Comparison of ENCODE assay signal across 12 cellular contexts in the genomic region with DNA sequence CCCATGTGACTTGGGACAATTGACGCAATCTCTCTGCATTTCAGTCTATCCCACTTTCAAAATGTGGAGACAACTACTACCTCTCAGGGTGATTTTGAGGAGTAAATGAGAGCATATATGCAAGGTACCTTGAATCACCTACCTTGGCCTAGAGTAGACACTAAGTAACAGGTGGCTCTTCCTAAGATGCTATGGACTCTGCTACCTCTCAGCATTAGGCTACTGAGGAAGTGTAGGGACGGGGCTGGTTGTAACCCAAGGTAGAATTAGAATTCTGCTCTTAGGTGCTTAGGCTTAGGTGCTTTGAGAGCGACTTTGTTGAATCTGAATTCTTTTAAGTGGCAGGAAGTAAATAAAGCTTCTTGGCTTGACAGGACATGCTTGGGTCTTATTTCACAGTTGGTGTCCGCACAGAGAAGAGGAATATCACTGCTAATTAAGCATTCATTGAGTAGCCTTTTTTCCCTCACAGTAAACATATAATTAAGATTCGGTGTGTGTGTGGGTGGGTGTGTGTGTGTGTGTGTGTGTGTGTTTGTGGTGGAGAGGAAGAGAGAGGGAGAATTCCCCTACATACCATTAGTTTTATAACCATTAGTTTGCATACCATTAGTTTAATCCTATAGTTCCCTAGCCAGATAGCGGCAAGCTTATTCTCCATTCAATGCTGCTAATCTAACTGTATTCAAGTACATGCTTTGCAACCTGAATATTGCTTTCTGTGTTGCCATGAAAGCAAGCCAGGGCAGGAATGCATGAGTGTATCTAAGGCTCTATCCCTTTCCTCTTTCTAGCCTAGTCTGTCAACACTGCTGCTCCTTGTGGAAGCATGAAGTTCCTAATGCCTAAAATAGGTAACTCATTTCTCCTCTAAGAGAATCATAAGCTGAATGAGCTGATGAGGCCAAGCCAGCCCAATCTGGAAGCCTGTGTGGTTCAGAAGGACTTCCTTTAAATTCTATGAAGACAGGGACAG.
A peak's percentile ranks its signal among the peaks of the same experiment; 100 is the strongest.
DNase-seq lines count a peak whose midpoint lies in the region; FAIRE-seq and TF ChIP-seq lines count a peak whose summit lies in the region.
"Had no signal": no experiment of that assay in that cellular context is flagged by ENCODE, and none has a peak within 500 bp of the region (broad histone marks: within the 10 kb centered on the region; RNA-seq: fewer than 3 reads in every experiment).

No MANE protein-coding gene starts in this region.

- H3K4me1 ChIP-seq in Caco-2: no peaks in the 10 kb centered on the region

- intact Hi-C loops in Caco-2 (cut with micrococcal nuclease; ENCODE audit: unreplicated experiment): no loop called here

- peak overlapping the region; percentile 98 for H3K27ac Mint-ChIP-seq in activated naive CD8-positive, alpha-beta T cell treated with anti-CD3 and anti-CD28 coated beads for 36 hours
- H3K27ac Mint-ChIP-seq in Caco-2 (ENCODE audit: unreplicated experiment): no peak overlapping the region

- peak overlapping the region; percentile 91 for H3K4me3 Mint-ChIP-seq in activated naive CD8-positive, alpha-beta T cell treated with anti-CD3 and anti-CD28 coated beads for 36 hours
- H3K4me3 Mint-ChIP-seq in Caco-2 (ENCODE audit: unreplicated experiment): no peak overlapping the region

- H3K9me3 ChIP-seq in Caco-2: no peaks in the 10 kb centered on the region

- H3K36me3 Mint-ChIP-seq in activated naive CD8-positive, alpha-beta T cell treated with anti-CD3 and anti-CD28 coated beads for 36 hours: peaks cover 44% of the 10 kb centered on the region
- no peaks in the 10 kb centered on the region for H3K36me3 Mint-ChIP-seq in Caco-2 (ENCODE audit: insufficient read depth, unreplicated experiment)

- BruUV-seq in Caco-2 (replicated peaks; lab: Mats Ljungman, UMichigan): no TSS peak

- POLR2A ChIA-PET in Caco-2 (lab: Charles Lee): no interaction called here

- peaks cover 71% of the 10 kb centered on the region for H3K4me1 Mint-ChIP-seq in activated naive CD8-positive, alpha-beta T cell treated with anti-CD3 and anti-CD28 coated beads for 36 hours
- peaks cover 8% of the 10 kb centered on the region for H3K4me1 Mint-ChIP-seq in Caco-2 (ENCODE audit: low read depth, unreplicated experiment)

- H3K36me3 ChIP-seq in Caco-2 (ENCODE audit: control insufficient read depth, insufficient read depth, low read length) (no peaks in the 10 kb centered on the region), H7 (replicated peaks; ENCODE audit: control insufficient read depth, insufficient read depth, low read length) (no peaks in the 10 kb centered on the region)
- H3K36me3 ChIP-seq: brain microvascular endothelial cell had no signal

- peak; percentile 6 for DNase-seq in NCI-H1105 treated with DMSO at 0.1 percent for 48 hours (lab: John Stamatoyannopoulos, UW)
- no peak for DNase-seq in NCI-H1105 (lab: John Stamatoyannopoulos, UW)
- DNase-seq in GM18507 (ENCODE audit: extremely low spot score, insufficient read length, low read depth): no peak
- DNase-seq in activated naive CD8-positive, alpha-beta T cell treated with anti-CD3 and anti-CD28 coated beads for 36 hours: no peak
- peak; percentile 10 for DNase-seq in midbrain (lab: John Stamatoyannopoulos, UW)
- DNase-seq in Caco-2: no peak
- no peak for DNase-seq in H7
- DNase-seq in NCI-H1694 treated with DMSO at 0.1 percent for 48 hours (lab: John Stamatoyannopoulos, UW): no peak
- DNase-seq: brain microvascular endothelial cell, islet precursor cell, MM.1S, SHP77 treated with DMSO at 0.1 percent for 48 hours had no signal

- TF ChIP-seq CTCF in Caco-2 (IDR thresholded peaks at IDR 0.05; ENCODE audit: insufficient read depth in 1 of 2, low read depth in 1 of 2, low read length in 1 of 2, severe bottlenecking in 1 of 2, unreplicated experiment in 1 of 2): no peak

- no peaks in the 10 kb centered on the region for H3K27me3 Mint-ChIP-seq in activated naive CD8-positive, alpha-beta T cell treated with anti-CD3 and anti-CD28 coated beads for 36 hours
- H3K27me3 Mint-ChIP-seq in Caco-2 (ENCODE audit: insufficient read depth, unreplicated experiment): peaks cover 5% of the 10 kb centered on the region

- H3K27me3 ChIP-seq in Caco-2 (replicated peaks; ENCODE audit: control insufficient read depth, insufficient read depth, low read length): no peaks in the 10 kb centered on the region
- no peaks in the 10 kb centered on the region for H3K27me3 ChIP-seq in H7 (ENCODE audit: control insufficient read depth, insufficient read depth, low read length)
- H3K27me3 ChIP-seq: brain microvascular endothelial cell had no signal

- no peak overlapping the region for H3K4me3 ChIP-seq in Caco-2 (ENCODE audit: low read depth, low read length)
- no peak overlapping the region for H3K4me3 ChIP-seq in H7 (ENCODE audit: insufficient read depth, low read depth, low read length)

- H3K9me3 Mint-ChIP-seq in activated naive CD8-positive, alpha-beta T cell treated with anti-CD3 and anti-CD28 coated beads for 36 hours: peaks cover 13% of the 10 kb centered on the region
- no peaks in the 10 kb centered on the region for H3K9me3 Mint-ChIP-seq in Caco-2 (ENCODE audit: unreplicated experiment)

- FAIRE-seq in GM18507 (lab: Jason Lieb, UNC): peak; percentile 80

- CTCF ChIA-PET in Caco-2 (lab: Charles Lee): interaction anchor here (0.6 kb wide), 1 partner anchor 91 kb away, joined by 5 read pairs; no protein-coding TSS in a partner anchor

Comparison
In these comparisons a context has a peak if more than half of its experiments do, and no peak if none do; other contexts are left out.
1. DNase-seq: peak in NCI-H1105 treated with DMSO at 0.1 percent for 48 hours (single experiment) and midbrain (single experiment); none in NCI-H1105 (single experiment), GM18507 (single experiment), activated naive CD8-positive, alpha-beta T cell treated with anti-CD3 and anti-CD28 coated beads for 36 hours (single experiment), Caco-2 (0 of 2), H7 (single experiment) and NCI-H1694 treated with DMSO at 0.1 percent for 48 hours (single experiment).